In the genomic region with DNA sequence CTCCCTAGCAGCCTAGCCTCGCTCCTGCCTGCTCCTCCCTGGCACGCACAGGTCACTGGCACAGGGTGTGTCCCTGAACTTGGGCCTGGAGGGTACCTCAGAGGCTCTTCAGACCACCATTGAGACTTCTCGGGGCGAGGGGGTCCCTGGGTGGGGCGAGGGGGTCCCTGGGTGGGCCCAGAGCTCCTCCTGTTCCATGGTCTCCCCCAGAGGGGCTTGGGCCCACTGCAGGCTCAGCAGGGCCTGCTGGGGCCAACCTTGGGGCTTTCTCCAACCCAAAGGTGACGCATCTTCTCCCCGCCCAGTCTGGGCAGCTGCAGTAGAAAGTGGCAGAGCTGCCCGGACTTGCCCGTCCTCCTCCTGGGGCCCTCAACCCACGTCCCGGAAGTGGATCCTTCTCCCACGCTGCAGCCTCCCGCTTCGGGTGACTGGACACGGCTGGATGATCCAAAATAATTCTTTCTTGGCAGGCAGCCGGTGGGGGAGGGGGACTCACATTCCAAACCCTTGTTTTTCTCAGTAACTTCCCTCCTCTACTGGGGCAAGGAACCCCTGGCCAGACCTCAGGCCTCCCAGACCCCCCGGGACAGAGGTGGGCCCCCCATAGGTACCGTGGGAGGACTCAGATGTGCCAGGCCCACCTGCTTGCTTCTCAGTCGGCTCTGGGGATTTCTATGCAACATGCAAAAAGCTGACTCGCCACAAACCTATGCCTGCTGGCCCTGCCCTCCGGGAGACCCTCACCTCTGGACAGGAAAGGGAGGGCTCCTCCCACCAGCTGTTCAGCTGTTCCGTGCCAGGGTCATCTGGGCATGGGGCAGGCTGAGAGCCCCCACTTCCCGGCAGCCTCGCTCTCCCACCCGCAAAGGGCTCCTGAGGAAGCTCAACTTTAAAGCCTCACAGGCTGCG, we compare ENCODE assay signal across 8 cellular contexts. TPM values are rescaled to one million over a fixed set of nuclear protein-coding genes. Genes with fewer than 3 reads are reported as not detected.
DNase-seq lines count a peak whose midpoint lies in the region; ATAC-seq, FAIRE-seq and TF ChIP-seq lines count a peak whose summit lies in the region.

No MANE protein-coding gene starts in this region.

- H3K27me3 ChIP-seq in mesenchymal stem cell (ENCODE audit: control insufficient read depth in 1 of 2, insufficient read depth in 1 of 2, low read length in 2 of 2) (no peaks in the 10 kb centered on the region), thyroid gland (no peaks in the 10 kb centered on the region)

- peak overlapping the region; percentile 96 for H2BK120ac ChIP-seq in mesenchymal stem cell (ENCODE audit: low read depth, low read length)

- peak overlapping the region; percentile 93 for H2BK5ac ChIP-seq in mesenchymal stem cell (ENCODE audit: low read depth, low read length, poor library complexity, severe bottlenecking)

- CTCF ChIA-PET in activated CD4-positive, alpha-beta T cell treated with anti-CD3 and anti-CD28 coated beads, Interleukin-2, amount 10 ng/mL, durations not matched to agents 7 days and 5 days (lab: Charles Lee), result interaction anchor here (1.1 to 2.7 kb wide), 6 partner anchors 10 to 36 kb away, joined by 3 to 20 read pairs (median 4); no protein-coding TSS in a partner anchor

- peak overlapping the region; percentile 83 for H2BK15ac ChIP-seq in mesenchymal stem cell (ENCODE audit: low read depth, poor library complexity, severe bottlenecking)

- TF ChIP-seq CTCF in thyroid gland (IDR thresholded peaks at IDR 0.05), result no peak

- intact Hi-C loops in thyroid gland (cut with DNase I), result no loop called here

- H4K91ac ChIP-seq in mesenchymal stem cell (ENCODE audit: low read length), result peak overlapping the region; percentile 98

- no peaks in the 10 kb centered on the region for H3K36me3 Mint-ChIP-seq in activated CD4-positive, alpha-beta T cell treated with anti-CD3 and anti-CD28 coated beads, Interleukin-2, amount 10 ng/mL, durations not matched to agents 7 days and 5 days (ENCODE audit: low read depth)

- H2AFZ ChIP-seq in mesenchymal stem cell (ENCODE audit: low read depth, low read length), result no peak overlapping the region

- peak in 1 of 2 donors; percentile 71 for TF ChIP-seq POLR2A in thyroid gland (IDR thresholded peaks at IDR 0.05)

- H3K4me3 Mint-ChIP-seq in activated CD4-positive, alpha-beta T cell treated with anti-CD3 and anti-CD28 coated beads, Interleukin-2, amount 10 ng/mL, durations not matched to agents 7 days and 5 days, result peak overlapping the region; percentile 58

- peak overlapping the region; percentile 41 for H3K27ac Mint-ChIP-seq in activated CD4-positive, alpha-beta T cell treated with anti-CD3 and anti-CD28 coated beads, Interleukin-2, amount 10 ng/mL, durations not matched to agents 7 days and 5 days

- H3K9ac ChIP-seq in mesenchymal stem cell (ENCODE audit: low read length), result peak overlapping the region; percentile 97

- H3K4ac ChIP-seq in mesenchymal stem cell (ENCODE audit: low read depth in 1 of 2, low read length in 2 of 2), result peak overlapping the region; percentile 94 to 100

- no peaks in the 10 kb centered on the region for H3K9me3 ChIP-seq in mesenchymal stem cell (ENCODE audit: control insufficient read depth, low read length)
- H3K9me3 ChIP-seq in thyroid gland, result no peaks in the 10 kb centered on the region

- H3K23ac ChIP-seq in mesenchymal stem cell (ENCODE audit: low read length in 2 of 2), result peak overlapping the region in 1 of 2 experiments; percentile 56

- peak overlapping the region; percentile 96 for H2AK5ac ChIP-seq in mesenchymal stem cell (ENCODE audit: low read length, severe bottlenecking)

- H2BK12ac ChIP-seq in mesenchymal stem cell (ENCODE audit: low read length in 2 of 2), result peak overlapping the region; percentile 97 to 98

- H3K4me2 ChIP-seq in mesenchymal stem cell (ENCODE audit: low read length, poor library complexity, severe bottlenecking), result peak overlapping the region; percentile 80

- peak overlapping the region; percentile 98 to 99 for H3K18ac ChIP-seq in mesenchymal stem cell (ENCODE audit: low read depth in 1 of 2, low read length in 2 of 2)

- peak overlapping the region; percentile 89 to 90 for H3K4me3 ChIP-seq in mesenchymal stem cell (ENCODE audit: insufficient read depth in 1 of 2, low read depth in 1 of 2, low read length in 2 of 2)
- peak overlapping the region; percentile 87 to 97 (median 96) for H3K4me3 ChIP-seq in thyroid gland (replicated peaks in 1 of 3)

- POLR2A ChIA-PET in activated CD4-positive, alpha-beta T cell treated with anti-CD3 and anti-CD28 coated beads, Interleukin-2, amount 10 ng/mL, durations not matched to agents 7 days and 5 days (lab: Charles Lee), result interaction anchor here (0.6 kb wide), 1 partner anchor 258 kb away, joined by 3 read pairs; no protein-coding TSS in a partner anchor

- H3K27ac ChIP-seq in mesenchymal stem cell (ENCODE audit: low read length, poor library complexity, severe bottlenecking) (peak overlapping the region; percentile 97), thyroid gland (peak overlapping the region; percentile 92 to 98 (median 94))

- peak overlapping the region; percentile 88 for H4K8ac ChIP-seq in mesenchymal stem cell (ENCODE audit: low read length)

- H3K9me3 Mint-ChIP-seq in activated CD4-positive, alpha-beta T cell treated with anti-CD3 and anti-CD28 coated beads, Interleukin-2, amount 10 ng/mL, durations not matched to agents 7 days and 5 days, result no peaks in the 10 kb centered on the region

- WGBS in mesenchymal stem cell, result 16% methylated on average over 24 of the region's 26 CpGs
- 2 to 5% methylated on average over 16 to 24 of the region's 26 CpGs for WGBS in thyroid gland, 2 donors

- no peak for DNase-seq in activated CD4-positive, alpha-beta T cell treated with anti-CD3 and anti-CD28 coated beads, Interleukin-2, amount 10 ng/mL, durations not matched to agents 7 days and 5 days
- no peak for DNase-seq in activated CD4-positive, alpha-beta T cell treated with anti-CD3 and anti-CD28 coated beads, Interleukin-2, amount 50 U/mL, for 1 hour
- DNase-seq in LoVo (ENCODE audit: low spot score) (peak; percentile 92), SKM-1 treated with dmso at 0.1 percent for 144 hours (lab: John Stamatoyannopoulos, UW; ENCODE audit: unreplicated experiment) (peak; percentile 54), mesenchymal stem cell (peak; percentile 90), thyroid gland (peak; percentile 98 to 99)

- peak; percentile 87 for FAIRE-seq in endometrium (lab: Jason Lieb, UNC)

- H3K4me1 ChIP-seq in mesenchymal stem cell (ENCODE audit: control insufficient read depth, insufficient read depth, low read depth, low read length) (peaks cover 65% of the 10 kb centered on the region), thyroid gland (peaks cover 74 to 79% of the 10 kb centered on the region in 2 donors)

- no peak for ATAC-seq in HG03097 (IDR thresholded peaks at IDR 0.05; ENCODE audit: low FRiP score, unreplicated experiment)

- peak overlapping the region in 1 of 2 experiments; percentile 97 for H3K14ac ChIP-seq in mesenchymal stem cell (ENCODE audit: low read length in 2 of 2)

- no peaks in the 10 kb centered on the region for H3K79me1 ChIP-seq in mesenchymal stem cell (replicated peaks; ENCODE audit: low read length, poor library complexity, severe bottlenecking)

- H3K27me3 Mint-ChIP-seq in activated CD4-positive, alpha-beta T cell treated with anti-CD3 and anti-CD28 coated beads, Interleukin-2, amount 10 ng/mL, durations not matched to agents 7 days and 5 days, result peaks cover 16% of the 10 kb centered on the region

- H3K4me1 Mint-ChIP-seq in activated CD4-positive, alpha-beta T cell treated with anti-CD3 and anti-CD28 coated beads, Interleukin-2, amount 10 ng/mL, durations not matched to agents 7 days and 5 days, result peaks cover 16% of the 10 kb centered on the region

- H3K36me3 ChIP-seq in mesenchymal stem cell (ENCODE audit: control insufficient read depth in 1 of 2, insufficient read depth in 2 of 2, low read depth in 1 of 2, low read length in 2 of 2), result peaks cover 5 to 42% of the 10 kb centered on the region in 2 experiments
- H3K36me3 ChIP-seq in thyroid gland, result peaks cover 0 to 3% of the 10 kb centered on the region in 2 donors

RNA-seq across cellular contexts. Expression of a gene that starts 1.5 kb away (rescaled TPM):
- 10 to 100 TPM; 10.7 to 11.1 TPM for total RNA-seq in activated CD4-positive, alpha-beta T cell treated with anti-CD3 and anti-CD28 coated beads, Interleukin-2, amount 10 ng/mL, durations not matched to agents 7 days and 5 days
- polyA plus RNA-seq in mesenchymal stem cell (2013, experiment 1 of 2), result 242 TPM
- 231 TPM for polyA plus RNA-seq in mesenchymal stem cell (2013, experiment 2 of 2)
- 100 to 1,000 TPM; 143 to 266 (median 215) TPM for total RNA-seq in thyroid gland

RNA-seq across cellular contexts. Expression of a gene that starts 20.9 kb away (rescaled TPM):
- 1 to 10 TPM; 3.1 to 3.6 TPM for total RNA-seq in activated CD4-positive, alpha-beta T cell treated with anti-CD3 and anti-CD28 coated beads, Interleukin-2, amount 10 ng/mL, durations not matched to agents 7 days and 5 days
- 4.2 TPM for polyA plus RNA-seq in mesenchymal stem cell (2013, experiment 1 of 2)
- polyA plus RNA-seq in mesenchymal stem cell (2013, experiment 2 of 2), result 3.7 TPM
- total RNA-seq in thyroid gland, result 10 to 100 TPM in 2 of 4 donors, 1 to 10 TPM in 2; 4.3 to 14.3 (median 9.3) TPM

RNA-seq across cellular contexts. Expression of a gene that starts 35.7 kb away (rescaled TPM):
- 10 to 100 TPM; 10.7 to 12.6 TPM for total RNA-seq in activated CD4-positive, alpha-beta T cell treated with anti-CD3 and anti-CD28 coated beads, Interleukin-2, amount 10 ng/mL, durations not matched to agents 7 days and 5 days
- polyA plus RNA-seq in mesenchymal stem cell (2013, experiment 1 of 2), result 5.5 TPM
- 5.0 TPM for polyA plus RNA-seq in mesenchymal stem cell (2013, experiment 2 of 2)
- 1 to 10 TPM; 2.8 to 4.7 (median 4.0) TPM for total RNA-seq in thyroid gland

RNA-seq across cellular contexts. Expression of a gene that starts 37.2 kb away (rescaled TPM):
- total RNA-seq in activated CD4-positive, alpha-beta T cell treated with anti-CD3 and anti-CD28 coated beads, Interleukin-2, amount 10 ng/mL, durations not matched to agents 7 days and 5 days, result 10 to 100 TPM; 55.6 to 67.6 TPM
- 23.0 TPM for polyA plus RNA-seq in mesenchymal stem cell (2013, experiment 1 of 2)
- polyA plus RNA-seq in mesenchymal stem cell (2013, experiment 2 of 2), result 22.9 TPM
- total RNA-seq in thyroid gland, result 100 to 1,000 TPM in 1 of 4 donors, 10 to 100 TPM in 3; 65.7 to 103 (median 74.0) TPM

RNA-seq across cellular contexts. Expression of a gene that starts 44.4 kb away (rescaled TPM):
- 1 to 10 TPM; 2.9 TPM for total RNA-seq in activated CD4-positive, alpha-beta T cell treated with anti-CD3 and anti-CD28 coated beads, Interleukin-2, amount 10 ng/mL, durations not matched to agents 7 days and 5 days
- 34.8 TPM for polyA plus RNA-seq in mesenchymal stem cell (2013, experiment 1 of 2)
- polyA plus RNA-seq in mesenchymal stem cell (2013, experiment 2 of 2), result 35.2 TPM
- total RNA-seq in thyroid gland, result 1 to 10 TPM; 3.1 to 5.1 (median 3.7) TPM

Comparison
In these comparisons a context has a peak if more than half of its experiments do, and no peak if none do; other contexts are left out.
1. DNase-seq: peak in LoVo (single experiment), SKM-1 treated with dmso at 0.1 percent for 144 hours (single experiment), mesenchymal stem cell (single experiment) and thyroid gland (2 of 2); none in activated CD4-positive, alpha-beta T cell treated with anti-CD3 and anti-CD28 coated beads, Interleukin-2, amount 10 ng/mL, durations not matched to agents 7 days and 5 days (single experiment) and activated CD4-positive, alpha-beta T cell treated with anti-CD3 and anti-CD28 coated beads, Interleukin-2, amount 50 U/mL, for 1 hour (single experiment).
2. RNA of a gene that starts 1.5 kb away (total RNA-seq): 143 to 266 TPM in thyroid gland; 10.7 to 11.1 TPM in activated CD4-positive, alpha-beta T cell treated with anti-CD3 and anti-CD28 coated beads, Interleukin-2, amount 10 ng/mL, durations not matched to agents 7 days and 5 days; every median in the first group is over 10 times any median in the second.